Comparison of ENCODE assay signal across 16 cellular contexts in genomic region chrX:72247206-72247944, GRCh38. TPM values are rescaled to one million over a fixed set of nuclear protein-coding genes. Genes with fewer than 3 reads are reported as not detected.
DNase-seq lines count a peak whose midpoint lies in the region; ATAC-seq, FAIRE-seq and TF ChIP-seq lines count a peak whose summit lies in the region.
"Had no signal": no experiment of that assay in that cellular context is flagged by ENCODE, and none has a peak within 500 bp of the region (broad histone marks: within the 10 kb centered on the region; RNA-seq: fewer than 3 reads in every experiment).

No MANE protein-coding gene starts in this region.

- no peak for ATAC-seq in Right ventricle myocardium inferior
- ATAC-seq in GM18505 (IDR thresholded peaks at IDR 0.05; ENCODE audit: unreplicated experiment), result no peak
- ATAC-seq: natural killer cell treated with Interleukin-12 subunit alpha and Interleukin-12 subunit beta and Interleukin-15 and Interleukin-18, amount 100 ng/mL, for 72 hours had no signal

- H4K20me1 ChIP-seq in endothelial cell of umbilical vein (replicated peaks; ENCODE audit: control insufficient read depth, extremely low read depth, insufficient read depth, low read length), result no peaks in the 10 kb centered on the region

- no TSS peak for BruUV-seq in endothelial cell of umbilical vein (replicated peaks; lab: Mats Ljungman, UMichigan)

- FAIRE-seq in endothelial cell of umbilical vein (lab: Jason Lieb, UNC) (peak; percentile 98), D721Med (lab: Jason Lieb, UNC) (no peak)
- FAIRE-seq: H1, urothelium cell line had no signal

- no peak overlapping the region for H3K9ac ChIP-seq in endothelial cell of umbilical vein (replicated peaks; ENCODE audit: extremely low read depth, insufficient read depth, low read length)

- no peaks in the 10 kb centered on the region for H3K9me1 ChIP-seq in endothelial cell of umbilical vein (replicated peaks; ENCODE audit: control insufficient read depth, extremely low read depth, insufficient read depth, low read length)

- H3K27me3 ChIP-seq in cardiac muscle cell (no peaks in the 10 kb centered on the region), endothelial cell of umbilical vein (ENCODE audit: control insufficient read depth in 2 of 2, insufficient read depth in 2 of 2, low read length in 2 of 2) (no peaks in the 10 kb centered on the region), thyroid gland (no peaks in the 10 kb centered on the region)

- no peak overlapping the region for H2AFZ ChIP-seq in endothelial cell of umbilical vein (ENCODE audit: low read depth, low read length)

- 0 to 29% methylated on average over 1 of the region's 2 CpGs for WGBS in thyroid gland, 2 donors

- TF ChIP-seq CTCF in cardiac muscle cell (IDR thresholded peaks at IDR 0.05; ENCODE audit: low read depth, low read length), result no peak
- no peak for TF ChIP-seq CTCF in endothelial cell of umbilical vein (IDR thresholded peaks at IDR 0.05; ENCODE audit: extremely low read depth in 1 of 2, insufficient read depth in 1 of 2, low read depth in 1 of 2, low read length in 2 of 2)
- TF ChIP-seq CTCF in thyroid gland (IDR thresholded peaks at IDR 0.05), result no peak
- TF ChIP-seq CTCF in D721Med (IDR thresholded peaks at IDR 0.05; ENCODE audit: insufficient read depth, missing control alignments), result no peak

- dilution Hi-C loops in endothelial cell of umbilical vein (cut with MboI; ENCODE audit: extremely low pct_ligation_motif_present, low sequenced_read_pairs), result no loop called here

- intact Hi-C loops in Right ventricle myocardium inferior (cut with DNase I), result no loop called here
- intact Hi-C loops in endothelial cell of umbilical vein (cut with micrococcal nuclease), result loop anchor here (2.0 to 10.0 kb wide), 2 partner anchors 29 to 243 kb away; partner anchors contain the start of gene RPS4X
- intact Hi-C loops in thyroid gland (cut with DNase I), result loop anchor here (10.0 kb wide), 1 partner anchor 297 kb away; no protein-coding TSS in a partner anchor

- H3K9me3 ChIP-seq in cardiac muscle cell (ENCODE audit: low read depth) (no peaks in the 10 kb centered on the region), endothelial cell of umbilical vein (replicated peaks; ENCODE audit: control insufficient read depth, insufficient read depth, low read length) (no peaks in the 10 kb centered on the region), thyroid gland (no peaks in the 10 kb centered on the region)

- CTCF ChIA-PET in endothelial cell of umbilical vein (lab: Charles Lee), result interaction anchor here (1.1 to 4.0 kb wide), 3 partner anchors 10 to 293 kb away, joined by 4 to 41 read pairs (median 8); partner anchors contain the start of gene RPS4X

- no peaks in the 10 kb centered on the region for H3K79me2 ChIP-seq in endothelial cell of umbilical vein (ENCODE audit: control insufficient read depth, insufficient read depth, low read length)

- no peaks in the 10 kb centered on the region for H3K4me1 ChIP-seq in cardiac muscle cell (ENCODE audit: low read depth)
- peaks cover 16% of the 10 kb centered on the region for H3K4me1 ChIP-seq in endothelial cell of umbilical vein (ENCODE audit: control insufficient read depth, extremely low read depth, insufficient read depth, low read length)
- peaks cover 6 to 9% of the 10 kb centered on the region in 2 donors for H3K4me1 ChIP-seq in thyroid gland

- TF ChIP-seq POLR2A in endothelial cell of umbilical vein (IDR thresholded peaks at IDR 0.05; ENCODE audit: low read depth, low read length), result no peak
- no peak for TF ChIP-seq POLR2A in thyroid gland (IDR thresholded peaks at IDR 0.05)
- no peak for TF ChIP-seq POLR2A in GM18505 (IDR thresholded peaks at IDR 0.05; ENCODE audit: borderline replicate concordance, extremely low read depth, insufficient read depth, insufficient read length)

- H3K36me3 ChIP-seq in cardiac muscle cell, result no peaks in the 10 kb centered on the region
- H3K36me3 ChIP-seq in endothelial cell of umbilical vein (ENCODE audit: control insufficient read depth in 2 of 2, extremely low read depth in 1 of 2, insufficient read depth in 2 of 2, low read length in 2 of 2), result no peaks in the 10 kb centered on the region
- no peaks in the 10 kb centered on the region for H3K36me3 ChIP-seq in thyroid gland

- H3K27ac ChIP-seq in cardiac muscle cell (no peak overlapping the region), endothelial cell of umbilical vein (ENCODE audit: insufficient read depth, low read depth, low read length) (no peak overlapping the region), thyroid gland (peak overlapping the region in 2 of 3 donors; percentile 28 to 33)
- H3K27ac ChIP-seq: coronary artery had no signal

- POLR2A ChIA-PET in endothelial cell of umbilical vein (lab: Charles Lee), result interaction anchor here (1.2 kb wide), 1 partner anchor 30 kb away, joined by 14 read pairs; the partner anchor contains the start of gene RPS4X

- no peak overlapping the region for H3K4me2 ChIP-seq in endothelial cell of umbilical vein (ENCODE audit: insufficient read depth, low read length)

- peak; percentile 52 to 60 for DNase-seq in cardiac muscle cell (ENCODE audit: low read depth in 1 of 2, low spot score in 1 of 2)
- no peak for DNase-seq in Right ventricle myocardium inferior (ENCODE audit: missing footprints)
- peak; percentile 36 for DNase-seq in NCI-H446 treated with DMSO at 0.1 percent for 48 hours (lab: John Stamatoyannopoulos, UW)
- peak; percentile 60 for DNase-seq in endothelial cell of umbilical vein (ENCODE audit: low read depth, low spot score)
- peak; percentile 74 to 82 for DNase-seq in thyroid gland
- no peak for DNase-seq in D721Med (ENCODE audit: insufficient read length, low spot score)
- no peak for DNase-seq in mesenteric fat pad (ENCODE audit: low spot score)
- DNase-seq: activated CD8-positive, alpha-beta memory T cell treated with anti-CD3 and anti-CD28 coated beads for 24 hours; DND-41; kidney glomerular epithelial cell; NCI-H1048 had no signal

- H3K4me3 ChIP-seq in cardiac muscle cell (no peak overlapping the region), endothelial cell of umbilical vein (replicated peaks in 1 of 3; ENCODE audit: insufficient read depth in 1 of 3, low read depth in 1 of 3, low read length in 3 of 3) (no peak overlapping the region), thyroid gland (replicated peaks in 1 of 3) (no peak overlapping the region)
- H3K4me3 ChIP-seq: coronary artery had no signal

TF ChIP-seq in endothelial cell of umbilical vein, 7 proteins besides CTCF, POLR2A, EP300 and RAD21 (continues in another document):
- TF ChIP-seq MAX (IDR thresholded peaks at IDR 0.05; ENCODE audit: insufficient read depth, insufficient read length) (no peak), FOS (IDR thresholded peaks at IDR 0.05; ENCODE audit: borderline replicate concordance, insufficient read depth, low read length) (no peak), MYC (IDR thresholded peaks at IDR 0.05; ENCODE audit: low read depth, low read length) (no peak), GATA2 (IDR thresholded peaks at IDR 0.05; ENCODE audit: insufficient read depth, insufficient read length, low read depth, low read length) (no peak), JUN (IDR thresholded peaks at IDR 0.05; ENCODE audit: borderline replicate concordance, insufficient read depth, insufficient read length, low read depth) (no peak), POLR2AphosphoS5 (IDR thresholded peaks at IDR 0.05; ENCODE audit: insufficient read depth, low read depth, low read length) (no peak)

RNA-seq across cellular contexts. Expression of gene ERCC6L, which starts 8.5 kb away (rescaled TPM):
- total RNA-seq in cardiac muscle cell, result 0.81 and 2.9 TPM in 2 replicates
- polyA plus RNA-seq in cardiac muscle cell, result 2.4 TPM in 2 replicates
- total RNA-seq in Right ventricle myocardium inferior, result 0.14 TPM
- 6.7 and 7.5 TPM in 2 replicates for total RNA-seq in endothelial cell of umbilical vein
- polyA plus RNA-seq in endothelial cell of umbilical vein, result 0.62 and 0.92 TPM in 2 replicates
- 1.7 and 2.1 TPM in 2 replicates for polyA plus RNA-seq in endothelial cell of umbilical vein (2011; cell fraction: cytosol; rRNA removed)
- polyA plus RNA-seq in endothelial cell of umbilical vein (2011; cell fraction: nucleus; rRNA removed), result 1.4 and 2.3 TPM in 2 replicates
- polyA plus RNA-seq in endothelial cell of umbilical vein (2012), result 2.2 and 6.6 TPM in 2 replicates
- 1.7 and 2.2 TPM in 2 replicates for polyA minus RNA-seq in endothelial cell of umbilical vein
- polyA minus RNA-seq in endothelial cell of umbilical vein (2011; cell fraction: cytosol; rRNA and poly(A)+ RNA removed), result 3.4 TPM
- polyA minus RNA-seq in endothelial cell of umbilical vein (2011; cell fraction: nucleus; rRNA and poly(A)+ RNA removed), result 1.8 and 1.9 TPM in 2 replicates
- under 1 TPM in 1 of 4 donors, not detected in 3; 0.13 TPM for total RNA-seq in thyroid gland
- not detected for total RNA-seq in mesenteric fat pad

RNA-seq across cellular contexts. Expression of gene RPS4X, which starts 29.7 kb away (rescaled TPM):
- 664 and 726 TPM in 2 replicates for total RNA-seq in cardiac muscle cell
- 193 and 227 TPM in 2 replicates for polyA plus RNA-seq in cardiac muscle cell
- total RNA-seq in Right ventricle myocardium inferior, result 417 TPM
- 676 and 716 TPM in 2 replicates for total RNA-seq in endothelial cell of umbilical vein
- 890 and 1,035 TPM in 2 replicates for polyA plus RNA-seq in endothelial cell of umbilical vein
- polyA plus RNA-seq in endothelial cell of umbilical vein (2011; cell fraction: cytosol; rRNA removed), result 1,247 and 1,440 TPM in 2 replicates
- polyA plus RNA-seq in endothelial cell of umbilical vein (2011; cell fraction: nucleus; rRNA removed), result 378 and 499 TPM in 2 replicates
- polyA plus RNA-seq in endothelial cell of umbilical vein (2012), result 1,219 and 1,380 TPM in 2 replicates
- polyA minus RNA-seq in endothelial cell of umbilical vein, result 511 and 618 TPM in 2 replicates
- 697 TPM for polyA minus RNA-seq in endothelial cell of umbilical vein (2011; cell fraction: cytosol; rRNA and poly(A)+ RNA removed)
- 77.3 and 107 TPM in 2 replicates for polyA minus RNA-seq in endothelial cell of umbilical vein (2011; cell fraction: nucleus; rRNA and poly(A)+ RNA removed)
- total RNA-seq in thyroid gland, result 1,000 to 10,000 TPM in 1 of 4 donors, 100 to 1,000 TPM in 3; 602 to 1,253 (median 805) TPM
- 674 TPM for total RNA-seq in mesenteric fat pad

RNA-seq across cellular contexts. Expression of gene CITED1, which starts 58.3 kb away (rescaled TPM):
- total RNA-seq in cardiac muscle cell, result 1.1 and 2.2 TPM in 2 replicates
- 1.0 TPM in 1 of 2 replicates, not detected in the other for polyA plus RNA-seq in cardiac muscle cell
- not detected for total RNA-seq in Right ventricle myocardium inferior
- 0.83 TPM in 1 of 2 replicates, not detected in the other for total RNA-seq in endothelial cell of umbilical vein
- polyA plus RNA-seq in endothelial cell of umbilical vein, result not detected in 2 replicates
- polyA plus RNA-seq in endothelial cell of umbilical vein (2011; cell fraction: cytosol; rRNA removed), result not detected in 2 replicates
- 0.24 and 0.64 TPM in 2 replicates for polyA plus RNA-seq in endothelial cell of umbilical vein (2011; cell fraction: nucleus; rRNA removed)
- polyA plus RNA-seq in endothelial cell of umbilical vein (2012), result not detected in 2 replicates
- polyA minus RNA-seq in endothelial cell of umbilical vein, result not detected in 2 replicates
- not detected for polyA minus RNA-seq in endothelial cell of umbilical vein (2011; cell fraction: cytosol; rRNA and poly(A)+ RNA removed)
- polyA minus RNA-seq in endothelial cell of umbilical vein (2011; cell fraction: nucleus; rRNA and poly(A)+ RNA removed), result not detected in 2 replicates
- total RNA-seq in thyroid gland, result 10 to 100 TPM in 2 of 4 donors, 1 to 10 TPM in 2; 5.5 to 29.9 (median 17.5) TPM
- 4.1 TPM for total RNA-seq in mesenteric fat pad

Comparison
In these comparisons a context has a peak if more than half of its experiments do, and no peak if none do; other contexts are left out.
1. DNase-seq: peak in cardiac muscle cell (2 of 2), NCI-H446 treated with DMSO at 0.1 percent for 48 hours (single experiment), endothelial cell of umbilical vein (single experiment) and thyroid gland (2 of 2); none in Right ventricle myocardium inferior (single experiment), D721Med (single experiment) and mesenteric fat pad (single experiment).
2. H3K27ac ChIP-seq: peak in thyroid gland (2 of 3); none in cardiac muscle cell (single experiment) and endothelial cell of umbilical vein (single experiment).